Comparison of ENCODE assay signal across 27 cellular contexts in the genomic region with DNA sequence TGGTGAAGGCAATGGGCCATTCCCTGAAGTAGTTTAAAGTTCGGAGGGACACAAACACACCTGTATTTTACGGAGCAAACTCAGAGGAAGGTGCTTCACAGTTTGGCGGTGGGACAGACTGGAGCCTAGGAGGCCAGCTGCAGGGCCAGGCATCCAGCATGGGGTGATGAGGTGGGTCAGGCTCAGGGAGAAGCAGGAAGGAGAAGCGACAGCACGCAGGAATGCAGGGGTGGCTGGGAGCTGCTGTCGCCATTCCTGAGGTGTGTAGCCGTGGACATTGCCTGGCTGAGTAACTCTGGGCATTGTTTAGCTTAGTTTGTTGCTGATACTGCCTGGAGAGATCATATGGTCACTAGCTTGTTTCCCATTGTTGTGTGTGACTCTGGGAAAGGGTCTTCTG. TPM values are rescaled to one million over a fixed set of nuclear protein-coding genes. Genes with fewer than 3 reads are reported as not detected.
A peak's percentile ranks its signal among the peaks of the same experiment; 100 is the strongest.
DNase-seq lines count a peak whose midpoint lies in the region; ATAC-seq and TF ChIP-seq lines count a peak whose summit lies in the region.
"Had no signal": no experiment of that assay in that cellular context is flagged by ENCODE, and none has a peak within 500 bp of the region (broad histone marks: within the 10 kb centered on the region; RNA-seq: fewer than 3 reads in every experiment).

No MANE protein-coding gene starts in this region.

- 66 to 83% methylated on average over 6 to 7 of the region's 7 CpGs for WGBS in endodermal cell (ENCODE audit: insufficient coverage in 1 of 2, insufficient read length in 1 of 2), 2 experiments
- WGBS in mammary epithelial cell (ENCODE audit: low coverage, missing lambda C conversion rate), result 85% methylated on average over 5 of the region's 7 CpGs

- no peak for ATAC-seq in naive B cell (ENCODE audit: low read depth in 2 of 2)
- no peak for ATAC-seq in stimulated activated naive CD8-positive, alpha-beta T cell treated with anti-CD3 and anti-CD28 coated beads, Interleukin-15, amount 100 ng/mL, for 72 hours
- ATAC-seq: effector memory CD8-positive, alpha-beta T cell; lower lobe of right lung; stimulated activated naive CD8-positive, alpha-beta T cell treated with anti-CD3 and anti-CD28 coated beads, Interleukin-15, Interleukin-2, amounts not matched to agents 100 U/mL and 50 U/mL, for 24 hours had no signal

- H3K4me2 ChIP-seq in mammary epithelial cell (ENCODE audit: insufficient read depth, low read depth, low read length), result no peak overlapping the region

- no peak overlapping the region for H2AFZ ChIP-seq in mammary epithelial cell (ENCODE audit: low read depth, low read length)

- in situ Hi-C loops in mammary epithelial cell (cut with MboI; ENCODE audit: low sequenced_read_pairs in 2 of 2), result no loop called here

- DNase-seq in CD14-positive monocyte (ENCODE audit: low spot score) (no peak), endodermal cell (peak; percentile 65), naive B cell (no peak), nephron progenitor cell (no peak), mammary epithelial cell (no peak)
- DNase-seq in stimulated activated naive CD8-positive, alpha-beta T cell treated with anti-CD3 and anti-CD28 coated beads, Interleukin-15, amount 100 ng/mL, for 72 hours, result no peak
- no peak for DNase-seq in activated naive CD4-positive, alpha-beta T cell treated with Interleukin-2 at 50 U/mL for 16 hours
- DNase-seq: activated CD4-positive, alpha-beta T cell treated with anti-CD3 and anti-CD28 coated beads, Interleukin-2, amount 10 ng/mL, durations not matched to agents 24 days and 14 days; activated gamma-delta T cell; activated naive CD8-positive, alpha-beta T cell treated with anti-CD3 and anti-CD28 coated beads, Interleukin-2, amount 10 ng/mL, durations not matched to agents 7 days and 5 days; activated T-cell treated with anti-CD3 and anti-CD28 coated beads, Interleukin-2, amount 50 U/mL, for 1 hour; CD4-positive, alpha-beta memory T cell; effector memory CD8-positive, alpha-beta T cell; glutamatergic neuron; Kasumi-1; lower lobe of right lung; OCI-M1; ovary; retina; stimulated activated naive CD8-positive, alpha-beta T cell treated with anti-CD3 and anti-CD28 coated beads, Interleukin-15, Interleukin-2, amounts not matched to agents 100 U/mL and 50 U/mL, for 24 hours; testis; uterus; WERI-Rb-1 had no signal

- no peaks in the 10 kb centered on the region for H3K79me2 ChIP-seq in mammary epithelial cell (ENCODE audit: insufficient read depth, low read length)

- TF ChIP-seq CTCF in CD14-positive monocyte (IDR thresholded peaks at IDR 0.05) (no peak), endodermal cell (conservative IDR thresholded peaks at IDR 0.05) (no peak), nephron progenitor cell (IDR thresholded peaks at IDR 0.05) (no peak), mammary epithelial cell (conservative IDR thresholded peaks at IDR 0.05 in 1 of 2, IDR thresholded peaks at IDR 0.05 in 1 of 2; ENCODE audit: extremely low read depth in 1 of 2, insufficient read depth in 1 of 2, low read depth in 1 of 2, low read length in 2 of 2) (no peak)

- H3K4me3 Mint-ChIP-seq in CD14-positive monocyte (no peak overlapping the region), endodermal cell (no peak overlapping the region), naive B cell (peak overlapping the region in 3 of 8 donors; percentile 32 to 59 (median 45)), nephron progenitor cell (no peak overlapping the region)
- H3K4me3 Mint-ChIP-seq in stimulated activated naive CD8-positive, alpha-beta T cell treated with anti-CD3 and anti-CD28 coated beads, Interleukin-15, amount 100 ng/mL, for 72 hours, result no peak overlapping the region
- H3K4me3 Mint-ChIP-seq: activated CD4-positive, alpha-beta T cell treated with anti-CD3 and anti-CD28 coated beads, Interleukin-2, amount 10 ng/mL, durations not matched to agents 24 days and 14 days; activated naive CD8-positive, alpha-beta T cell treated with anti-CD3 and anti-CD28 coated beads, Interleukin-2, amount 10 ng/mL, durations not matched to agents 7 days and 5 days; CD4-positive, alpha-beta memory T cell; effector memory CD8-positive, alpha-beta T cell; nephron had no signal

- H4K20me1 ChIP-seq in mammary epithelial cell (ENCODE audit: insufficient read depth, low read length), result no peaks in the 10 kb centered on the region

- no TSS peak for BruUV-seq in mammary epithelial cell (replicated peaks; lab: Mats Ljungman, UMichigan)

- H3K9ac ChIP-seq in endodermal cell (ENCODE audit: extremely low read depth, low read length, poor library complexity, severe bottlenecking) (no peak overlapping the region), mammary epithelial cell (ENCODE audit: insufficient read depth, low read length) (no peak overlapping the region)

- H3K36me3 ChIP-seq in endodermal cell (ENCODE audit: control insufficient read depth, insufficient read depth, low read length) (no peaks in the 10 kb centered on the region), mammary epithelial cell (ENCODE audit: insufficient read depth, low read length) (no peaks in the 10 kb centered on the region)
- H3K36me3 ChIP-seq: lower lobe of right lung, ovary, uterus, WERI-Rb-1 had no signal

- H3K36me3 Mint-ChIP-seq in CD14-positive monocyte (no peaks in the 10 kb centered on the region), endodermal cell (ENCODE audit: low read depth) (no peaks in the 10 kb centered on the region), naive B cell (peaks cover 0 to 7% of the 10 kb centered on the region in 2 donors), nephron progenitor cell (ENCODE audit: low read depth) (no peaks in the 10 kb centered on the region)
- H3K36me3 Mint-ChIP-seq: activated naive CD8-positive, alpha-beta T cell treated with anti-CD3 and anti-CD28 coated beads, Interleukin-2, amount 10 ng/mL, durations not matched to agents 7 days and 5 days; CD4-positive, alpha-beta memory T cell had no signal

- H3K27me3 ChIP-seq in endodermal cell (ENCODE audit: control insufficient read depth, insufficient read depth, low read length, poor library complexity, severe bottlenecking) (no peaks in the 10 kb centered on the region), mammary epithelial cell (ENCODE audit: insufficient read depth, low read length) (no peaks in the 10 kb centered on the region)
- H3K27me3 ChIP-seq: ovary, testis, uterus had no signal

- no peaks in the 10 kb centered on the region for H3K4me1 ChIP-seq in endodermal cell (ENCODE audit: control insufficient read depth, insufficient read depth, low read length)
- no peaks in the 10 kb centered on the region for H3K4me1 ChIP-seq in mammary epithelial cell (ENCODE audit: insufficient read depth, low read length)
- H3K4me1 ChIP-seq: lower lobe of right lung, testis, uterus had no signal

- H3K9me3 Mint-ChIP-seq in CD14-positive monocyte, result peaks cover 0 to 2% (median 0%) of the 10 kb centered on the region in 7 donors
- no peaks in the 10 kb centered on the region for H3K9me3 Mint-ChIP-seq in endodermal cell
- no peaks in the 10 kb centered on the region for H3K9me3 Mint-ChIP-seq in naive B cell
- no peaks in the 10 kb centered on the region for H3K9me3 Mint-ChIP-seq in stimulated activated naive CD8-positive, alpha-beta T cell treated with anti-CD3 and anti-CD28 coated beads, Interleukin-15, amount 100 ng/mL, for 72 hours
- no peaks in the 10 kb centered on the region for H3K9me3 Mint-ChIP-seq in nephron progenitor cell
- H3K9me3 Mint-ChIP-seq: activated CD4-positive, alpha-beta T cell treated with anti-CD3 and anti-CD28 coated beads, Interleukin-2, amount 10 ng/mL, durations not matched to agents 24 days and 14 days; activated naive CD8-positive, alpha-beta T cell treated with anti-CD3 and anti-CD28 coated beads, Interleukin-2, amount 10 ng/mL, durations not matched to agents 7 days and 5 days; CD4-positive, alpha-beta memory T cell; effector memory CD8-positive, alpha-beta T cell; nephron had no signal

- peaks cover 0 to 2% (median 0%) of the 10 kb centered on the region in 3 donors for H3K27me3 Mint-ChIP-seq in CD14-positive monocyte (ENCODE audit: low read depth in 3 of 3)
- H3K27me3 Mint-ChIP-seq in endodermal cell (ENCODE audit: insufficient read depth), result peaks cover 8% of the 10 kb centered on the region
- no peaks in the 10 kb centered on the region for H3K27me3 Mint-ChIP-seq in naive B cell
- H3K27me3 Mint-ChIP-seq in stimulated activated naive CD8-positive, alpha-beta T cell treated with anti-CD3 and anti-CD28 coated beads, Interleukin-15, amount 100 ng/mL, for 72 hours, result no peaks in the 10 kb centered on the region
- H3K27me3 Mint-ChIP-seq in nephron progenitor cell (ENCODE audit: low read depth, poor library complexity), result no peaks in the 10 kb centered on the region
- H3K27me3 Mint-ChIP-seq: activated CD4-positive, alpha-beta T cell treated with anti-CD3 and anti-CD28 coated beads, Interleukin-2, amount 10 ng/mL, durations not matched to agents 24 days and 14 days; CD4-positive, alpha-beta memory T cell; effector memory CD8-positive, alpha-beta T cell had no signal

- TF ChIP-seq RAD21 in Ishikawa (IDR thresholded peaks at IDR 0.05; ENCODE audit: low read depth), result no peak

- dilution Hi-C loops in mammary epithelial cell (cut with HindIII; ENCODE audit: low sequenced_read_pairs), result no loop called here

- H3K27ac ChIP-seq in endodermal cell (ENCODE audit: low read depth, low read length), result no peak overlapping the region
- no peak overlapping the region for H3K27ac ChIP-seq in mammary epithelial cell (ENCODE audit: insufficient read depth, low read depth, low read length)
- H3K27ac ChIP-seq: coronary artery, lower lobe of right lung, ovary, testis, uterus, WERI-Rb-1 had no signal

- peak overlapping the region in 6 of 7 donors; percentile 48 to 97 (median 92) for H3K27ac Mint-ChIP-seq in CD14-positive monocyte
- peak overlapping the region; percentile 49 for H3K27ac Mint-ChIP-seq in endodermal cell
- H3K27ac Mint-ChIP-seq in naive B cell, result peak overlapping the region; percentile 96 to 100 (median 100)
- H3K27ac Mint-ChIP-seq in stimulated activated naive CD8-positive, alpha-beta T cell treated with anti-CD3 and anti-CD28 coated beads, Interleukin-15, amount 100 ng/mL, for 72 hours, result no peak overlapping the region
- no peak overlapping the region for H3K27ac Mint-ChIP-seq in nephron progenitor cell
- H3K27ac Mint-ChIP-seq: activated CD4-positive, alpha-beta T cell treated with anti-CD3 and anti-CD28 coated beads, Interleukin-2, amount 10 ng/mL, durations not matched to agents 24 days and 14 days; activated naive CD8-positive, alpha-beta T cell treated with anti-CD3 and anti-CD28 coated beads, Interleukin-2, amount 10 ng/mL, durations not matched to agents 7 days and 5 days; CD4-positive, alpha-beta memory T cell; effector memory CD8-positive, alpha-beta T cell; nephron had no signal

- CTCF ChIA-PET in mammary epithelial cell (lab: Charles Lee; ENCODE audit: low non-redundant PET), result interaction anchor here (0.8 kb wide), 1 partner anchor 429 kb away, joined by 3 read pairs; no protein-coding TSS in a partner anchor

- H3K4me3 ChIP-seq in endodermal cell (ENCODE audit: low read length), result no peak overlapping the region
- no peak overlapping the region for H3K4me3 ChIP-seq in mammary epithelial cell (replicated peaks in 1 of 3; ENCODE audit: insufficient read depth in 1 of 3, low read depth in 2 of 3, low read length in 3 of 3)
- H3K4me3 ChIP-seq: coronary artery, lower lobe of right lung, ovary, skin epidermis, testis, uterus had no signal

- H3K9me3 ChIP-seq in endodermal cell (ENCODE audit: control insufficient read depth, low read length) (no peaks in the 10 kb centered on the region), mammary epithelial cell (replicated peaks; ENCODE audit: insufficient read depth, low read length) (no peaks in the 10 kb centered on the region)
- H3K9me3 ChIP-seq: lower lobe of right lung, ovary, testis, uterus had no signal

- intact Hi-C loops in CD14-positive monocyte (cut with micrococcal nuclease) (loop anchor here in 1 of 2 donors (5.0 kb wide), 2 partner anchors 34 to 51 kb away; a partner anchor contains a TSS), mammary epithelial cell (cut with micrococcal nuclease) (no loop called here)

- 0 out of 2 replicates have a peak, but pooled peaks have one; percentile 11 for TF ChIP-seq EP300 in Ishikawa (IDR thresholded peaks at IDR 0.05; ENCODE audit: borderline replicate concordance)

- H3K4me1 Mint-ChIP-seq in CD14-positive monocyte (peaks cover 16% of the 10 kb centered on the region), endodermal cell (peaks cover 10% of the 10 kb centered on the region), naive B cell (peaks cover 17 to 68% (median 46%) of the 10 kb centered on the region in 3 donors), nephron progenitor cell (peaks cover 9% of the 10 kb centered on the region)
- H3K4me1 Mint-ChIP-seq in stimulated activated naive CD8-positive, alpha-beta T cell treated with anti-CD3 and anti-CD28 coated beads, Interleukin-15, amount 100 ng/mL, for 72 hours, result no peaks in the 10 kb centered on the region
- H3K4me1 Mint-ChIP-seq: activated CD4-positive, alpha-beta T cell treated with anti-CD3 and anti-CD28 coated beads, Interleukin-2, amount 10 ng/mL, durations not matched to agents 24 days and 14 days; activated naive CD8-positive, alpha-beta T cell treated with anti-CD3 and anti-CD28 coated beads, Interleukin-2, amount 10 ng/mL, durations not matched to agents 7 days and 5 days; CD4-positive, alpha-beta memory T cell had no signal

RNA-seq across cellular contexts. Expression of a gene that starts 35.8 kb away (rescaled TPM):
- 10 to 100 TPM; 44.7 to 47.0 TPM for polyA plus RNA-seq in CD14-positive monocyte
- 10 to 100 TPM; 43.4 to 61.2 TPM for total RNA-seq in endodermal cell
- polyA plus RNA-seq in endodermal cell (2013, experiment 1 of 2), result 37.1 TPM
- 38.1 TPM for polyA plus RNA-seq in endodermal cell (2013, experiment 2 of 2)
- 10 to 100 TPM; 61.5 to 97.9 (median 85.7) TPM for polyA plus RNA-seq in naive B cell (ENCODE audit: low read depth in 6 of 6)
- 1 to 10 TPM; 8.7 to 9.0 TPM for total RNA-seq in mammary epithelial cell
- polyA plus RNA-seq in mammary epithelial cell, result 11.0 TPM
- polyA minus RNA-seq in mammary epithelial cell, result 0.98 TPM

RNA-seq across cellular contexts. Expression of a gene that starts 50.4 kb away (rescaled TPM):
- polyA plus RNA-seq in CD14-positive monocyte (1 to 10 TPM; 4.1 to 4.6 TPM), naive B cell (ENCODE audit: low read depth in 6 of 6) (1 to 10 TPM in 5 of 6 donors, under 1 TPM in 1; 0.91 to 4.7 (median 3.3) TPM), mammary epithelial cell (16.3 TPM)
- total RNA-seq in endodermal cell (10 to 100 TPM; 19.8 to 22.4 TPM), mammary epithelial cell (10 to 100 TPM; 11.2 to 30.0 TPM)
- polyA plus RNA-seq in endodermal cell (2013, experiment 1 of 2), result 26.6 TPM
- 31.3 TPM for polyA plus RNA-seq in endodermal cell (2013, experiment 2 of 2)
- 28.4 TPM for polyA minus RNA-seq in mammary epithelial cell

Comparison
In these comparisons a context has a peak if more than half of its experiments do, and no peak if none do; other contexts are left out.
1. H3K27ac Mint-ChIP-seq: peak in CD14-positive monocyte (6 of 7), endodermal cell (single experiment) and naive B cell (6 of 6); none in stimulated activated naive CD8-positive, alpha-beta T cell treated with anti-CD3 and anti-CD28 coated beads, Interleukin-15, amount 100 ng/mL, for 72 hours (0 of 2) and nephron progenitor cell (single experiment).